In the genomic region with DNA sequence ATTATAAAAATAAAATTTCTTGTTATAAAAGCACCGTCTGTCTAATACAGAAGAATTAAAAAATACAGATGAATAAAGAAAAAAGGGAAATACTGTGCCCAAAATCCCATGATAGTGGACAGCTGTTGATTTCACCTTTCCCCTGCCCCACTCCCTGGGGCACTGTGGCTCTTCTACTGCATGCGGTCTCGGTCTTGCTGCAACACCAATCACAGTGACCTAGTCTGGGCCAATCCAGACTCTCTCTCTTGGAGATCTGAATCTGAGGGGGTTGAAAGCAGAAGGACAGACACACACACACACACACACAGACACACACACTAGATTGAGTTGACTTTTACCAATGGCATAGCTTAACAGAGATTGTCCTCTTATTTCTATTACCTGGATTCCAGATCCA, we compare ENCODE assay signal across 26 cellular contexts.
"Had no signal": no experiment of that assay in that cellular context is flagged by ENCODE, and none has a peak within 500 bp of the region (broad histone marks: within the 10 kb centered on the region; RNA-seq: fewer than 3 reads in every experiment).

No MANE protein-coding gene starts in this region.

- H3K27ac ChIP-seq: colonic mucosa, parathyroid adenoma, psoas muscle, suprapubic skin, tibial artery, VCaP had no signal

- H3K36me3 ChIP-seq: colonic mucosa, suprapubic skin, tibial artery had no signal

- H3K9me3 ChIP-seq: colonic mucosa, psoas muscle, suprapubic skin, tibial artery had no signal

- H3K4me3 ChIP-seq: colonic mucosa, psoas muscle, suprapubic skin, tibial artery had no signal

- DNase-seq: activated CD4-positive, alpha-beta T cell treated with anti-CD3 and anti-CD28 coated beads for 4 hours; activated CD4-positive, alpha-beta T cell treated with anti-CD3 and anti-CD28 coated beads, Interleukin-2, amount 50 U/mL, for 4 hours; activated naive CD4-positive, alpha-beta T cell; activated T-cell treated with anti-CD3 and anti-CD28 coated beads for 4 hours; activated T-cell treated with anti-CD3 and anti-CD28 coated beads, Interleukin-2, amount 50 U/mL, for 72 hours; colonic mucosa; effector memory CD4-positive, alpha-beta T cell; glutamatergic neuron; left ventricle myocardium superior; mammary epithelial cell; midbrain; naive thymus-derived CD4-positive, alpha-beta T cell; nucleus accumbens; psoas muscle; stimulated activated CD4-positive, alpha-beta T cell treated with anti-CD3 and anti-CD28 coated beads, Interleukin-15, amount 100 ng/mL, for 24 hours; stimulated activated CD4-positive, alpha-beta T cell treated with anti-CD3 and anti-CD28 coated beads, Interleukin-2, amount 100 ng/mL, for 24 hours; stimulated activated naive B cell treated with anti-CD40 and anti-IgM and Interleukin-4, amounts not matched to agents 10 μg/mL and 1 μg/mL and 100 μg/mL, for 72 hours; tibial artery had no signal

- H3K4me1 ChIP-seq: colonic mucosa, parathyroid adenoma, psoas muscle, suprapubic skin, tibial artery had no signal

- H3K27me3 ChIP-seq: colonic mucosa, suprapubic skin, tibial artery had no signal

- FAIRE-seq: bronchial epithelial cell, frontal cortex, islet of Langerhans, TTC549 had no signal

- ATAC-seq: activated naive CD4-positive, alpha-beta T cell treated with anti-CD3 and anti-CD28 coated beads, Interleukin-2, amount 50 U/mL, for 72 hours; activated T-cell treated with anti-CD3 and anti-CD28 coated beads, Interleukin-2, amount 50 U/mL, for 72 hours; left ventricle myocardium superior; psoas muscle; stimulated activated naive B cell treated with anti-CD40 and anti-IgM and Interleukin-4, amounts not matched to agents 10 μg/mL and 1 μg/mL and 100 μg/mL, for 72 hours had no signal

- H2AFZ ChIP-seq: parathyroid adenoma had no signal

- H3K79me2 ChIP-seq: parathyroid adenoma had no signal

- H3K9ac ChIP-seq: parathyroid adenoma had no signal
